1 cellular context compared by ENCODE assay signal in the genomic region with DNA sequence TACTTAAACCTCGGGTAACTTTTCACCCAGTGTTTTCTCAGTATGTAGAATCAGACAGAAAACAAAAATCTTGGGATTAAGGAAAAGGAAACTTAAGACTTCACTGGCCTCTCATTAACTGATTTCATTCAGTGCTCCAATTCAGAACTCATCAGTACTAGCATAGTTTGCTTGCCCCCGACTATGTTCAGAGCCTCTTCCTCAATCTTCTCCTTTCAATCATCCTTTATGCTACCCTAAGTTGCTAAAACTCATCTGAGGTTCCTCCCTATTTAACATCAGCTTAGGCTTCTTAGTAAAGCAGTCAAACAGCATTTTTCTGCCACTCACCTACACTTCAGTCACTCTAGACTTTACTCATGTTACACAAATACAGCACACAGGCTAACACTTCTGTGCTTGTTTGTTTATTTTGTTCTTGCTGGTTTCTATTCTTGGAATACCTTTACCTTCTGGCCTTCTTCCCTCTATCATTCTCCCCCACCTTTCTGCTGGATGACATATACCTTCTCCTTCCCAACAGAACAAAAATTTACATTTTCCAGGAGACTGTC.
TF ChIP-seq lines count a peak whose summit lies in the region.

No MANE protein-coding gene starts in this region.

TF ChIP-seq in GM23338, 12 proteins besides CTCF, POLR2A, EP300 and RAD21 (continued from another document):
- TF ChIP-seq, protein P1, sequence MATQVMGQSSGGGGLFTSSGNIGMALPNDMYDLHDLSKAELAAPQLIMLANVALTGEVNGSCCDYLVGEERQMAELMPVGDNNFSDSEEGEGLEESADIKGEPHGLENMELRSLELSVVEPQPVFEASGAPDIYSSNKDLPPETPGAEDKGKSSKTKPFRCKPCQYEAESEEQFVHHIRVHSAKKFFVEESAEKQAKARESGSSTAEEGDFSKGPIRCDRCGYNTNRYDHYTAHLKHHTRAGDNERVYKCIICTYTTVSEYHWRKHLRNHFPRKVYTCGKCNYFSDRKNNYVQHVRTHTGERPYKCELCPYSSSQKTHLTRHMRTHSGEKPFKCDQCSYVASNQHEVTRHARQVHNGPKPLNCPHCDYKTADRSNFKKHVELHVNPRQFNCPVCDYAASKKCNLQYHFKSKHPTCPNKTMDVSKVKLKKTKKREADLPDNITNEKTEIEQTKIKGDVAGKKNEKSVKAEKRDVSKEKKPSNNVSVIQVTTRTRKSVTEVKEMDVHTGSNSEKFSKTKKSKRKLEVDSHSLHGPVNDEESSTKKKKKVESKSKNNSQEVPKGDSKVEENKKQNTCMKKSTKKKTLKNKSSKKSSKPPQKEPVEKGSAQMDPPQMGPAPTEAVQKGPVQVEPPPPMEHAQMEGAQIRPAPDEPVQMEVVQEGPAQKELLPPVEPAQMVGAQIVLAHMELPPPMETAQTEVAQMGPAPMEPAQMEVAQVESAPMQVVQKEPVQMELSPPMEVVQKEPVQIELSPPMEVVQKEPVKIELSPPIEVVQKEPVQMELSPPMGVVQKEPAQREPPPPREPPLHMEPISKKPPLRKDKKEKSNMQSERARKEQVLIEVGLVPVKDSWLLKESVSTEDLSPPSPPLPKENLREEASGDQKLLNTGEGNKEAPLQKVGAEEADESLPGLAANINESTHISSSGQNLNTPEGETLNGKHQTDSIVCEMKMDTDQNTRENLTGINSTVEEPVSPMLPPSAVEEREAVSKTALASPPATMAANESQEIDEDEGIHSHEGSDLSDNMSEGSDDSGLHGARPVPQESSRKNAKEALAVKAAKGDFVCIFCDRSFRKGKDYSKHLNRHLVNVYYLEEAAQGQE (IDR thresholded peaks at IDR 0.05; ENCODE audit: unreplicated experiment) = no peak
- TF ChIP-seq EZH2phosphoT487 (IDR thresholded peaks at IDR 0.05; ENCODE audit: unreplicated experiment) (no peak), POLR2AphosphoS5 (IDR thresholded peaks at IDR 0.05; ENCODE audit: low read depth) (no peak), STAT1 (IDR thresholded peaks at IDR 0.05; ENCODE audit: unreplicated experiment) (no peak), ZNF331 (CRISPR knock-in tag; IDR thresholded peaks at IDR 0.05; ENCODE audit: low read depth) (no peak), ZNF462 (CRISPR knock-in tag; IDR thresholded peaks at IDR 0.05) (no peak), JUNB (IDR thresholded peaks at IDR 0.05; ENCODE audit: unreplicated experiment) (no peak), NANOG (IDR thresholded peaks at IDR 0.05; ENCODE audit: borderline replicate concordance) (no peak), EZH2 (IDR thresholded peaks at IDR 0.05; ENCODE audit: low read depth, unreplicated experiment) (no peak)
- TF ChIP-seq, protein P2, sequence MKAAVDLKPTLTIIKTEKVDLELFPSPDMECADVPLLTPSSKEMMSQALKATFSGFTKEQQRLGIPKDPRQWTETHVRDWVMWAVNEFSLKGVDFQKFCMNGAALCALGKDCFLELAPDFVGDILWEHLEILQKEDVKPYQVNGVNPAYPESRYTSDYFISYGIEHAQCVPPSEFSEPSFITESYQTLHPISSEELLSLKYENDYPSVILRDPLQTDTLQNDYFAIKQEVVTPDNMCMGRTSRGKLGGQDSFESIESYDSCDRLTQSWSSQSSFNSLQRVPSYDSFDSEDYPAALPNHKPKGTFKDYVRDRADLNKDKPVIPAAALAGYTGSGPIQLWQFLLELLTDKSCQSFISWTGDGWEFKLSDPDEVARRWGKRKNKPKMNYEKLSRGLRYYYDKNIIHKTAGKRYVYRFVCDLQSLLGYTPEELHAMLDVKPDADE (IDR thresholded peaks at IDR 0.05) = no peak
